Comparison of ENCODE assay signal across 19 cellular contexts in the genomic region with DNA sequence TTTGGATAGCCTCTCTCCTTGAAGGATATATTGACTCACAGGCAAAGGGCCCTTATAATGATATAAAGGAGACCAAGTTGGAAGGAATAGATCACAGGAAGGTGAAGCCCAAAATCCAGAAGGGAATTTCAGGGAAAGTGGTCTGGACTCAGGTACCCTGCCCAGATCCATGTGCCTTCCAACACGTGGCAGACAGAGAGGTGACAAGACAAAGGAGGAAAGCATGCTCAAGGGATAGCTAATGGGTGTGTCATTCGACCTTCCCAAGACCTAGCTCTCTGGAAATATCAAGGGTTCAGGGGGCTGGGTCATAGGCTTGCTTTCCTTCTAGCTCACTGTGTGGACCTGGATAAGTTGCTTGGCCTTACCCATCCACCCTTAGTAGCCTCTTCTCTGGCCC.
A peak's percentile ranks its signal among the peaks of the same experiment; 100 is the strongest.
DNase-seq lines count a peak whose midpoint lies in the region; ATAC-seq and TF ChIP-seq lines count a peak whose summit lies in the region.
"Had no signal": no experiment of that assay in that cellular context is flagged by ENCODE, and none has a peak within 500 bp of the region (broad histone marks: within the 10 kb centered on the region; RNA-seq: fewer than 3 reads in every experiment).

No MANE protein-coding gene starts in this region.

- no peaks in the 10 kb centered on the region for H3K9me3 Mint-ChIP-seq in Caco-2 (ENCODE audit: unreplicated experiment)
- H3K9me3 Mint-ChIP-seq in natural killer cell treated with Interleukin-12 subunit alpha and Interleukin-12 subunit beta and Interleukin-15 and Interleukin-18, amount 100 ng/mL, for 72 hours = peaks cover 2% of the 10 kb centered on the region

- no peak overlapping the region for H3K4me2 ChIP-seq in trophoblast cell (ENCODE audit: low read length)

- no TSS peak for BruUV-seq in Caco-2 (replicated peaks; lab: Mats Ljungman, UMichigan)

- H4K91ac ChIP-seq in trophoblast cell (ENCODE audit: low read depth, low read length) = peak overlapping the region; percentile 68

- CTCF ChIA-PET in Caco-2 (lab: Charles Lee) (interaction anchor here (0.6 kb wide), 1 partner anchor 173 kb away, joined by 3 read pairs; no protein-coding TSS in a partner anchor), RWPE1 (lab: Yijun Ruan, JAX) (interaction anchor here (0.6 kb wide), 2 partner anchors 211 to 740 kb away, joined by 4 to 7 read pairs; no protein-coding TSS in a partner anchor)

- H3K36me3 ChIP-seq in Caco-2 (ENCODE audit: control insufficient read depth, insufficient read depth, low read length) (no peaks in the 10 kb centered on the region), trophoblast cell (ENCODE audit: control insufficient read depth in 1 of 2, insufficient read depth in 2 of 2, low read length in 2 of 2) (no peaks in the 10 kb centered on the region), body of pancreas (replicated peaks in 1 of 2; ENCODE audit: insufficient read depth in 1 of 2, low read depth in 2 of 2) (no peaks in the 10 kb centered on the region), tibial nerve (no peaks in the 10 kb centered on the region)
- H3K36me3 ChIP-seq: esophagus muscularis mucosa, WERI-Rb-1 had no signal

- peak overlapping the region; percentile 7 for H2AK5ac ChIP-seq in trophoblast cell (ENCODE audit: low read length)

- H3K18ac ChIP-seq in trophoblast cell (ENCODE audit: low read length) = peak overlapping the region; percentile 17

- H3K9me3 ChIP-seq in Caco-2 (no peaks in the 10 kb centered on the region; the same call in 1 of the 2 replicates), trophoblast cell (ENCODE audit: insufficient read depth, low read depth, low read length) (peaks cover 4% of the 10 kb centered on the region), body of pancreas (no peaks in the 10 kb centered on the region), tibial nerve (no peaks in the 10 kb centered on the region)
- H3K9me3 ChIP-seq: esophagus muscularis mucosa had no signal

- H4K12ac ChIP-seq in trophoblast cell (ENCODE audit: low read depth, low read length) = no peak overlapping the region

- H3K79me2 ChIP-seq in trophoblast cell (ENCODE audit: control insufficient read depth, insufficient read depth, low read length, poor library complexity) = peaks cover 2% of the 10 kb centered on the region

- no peak for TF ChIP-seq CTCF in Caco-2 (IDR thresholded peaks at IDR 0.05; ENCODE audit: insufficient read depth in 1 of 2, low read depth in 1 of 2, low read length in 1 of 2, severe bottlenecking in 1 of 2, unreplicated experiment in 1 of 2)
- no peak for TF ChIP-seq CTCF in RWPE1 (conservative IDR thresholded peaks at IDR 0.05; ENCODE audit: low read depth)
- TF ChIP-seq CTCF in foreskin keratinocyte (conservative IDR thresholded peaks at IDR 0.05) = no peak
- no peak for TF ChIP-seq CTCF in body of pancreas (IDR thresholded peaks at IDR 0.05)
- no peak for TF ChIP-seq CTCF in tibial nerve (IDR thresholded peaks at IDR 0.05)

- H3K27ac ChIP-seq in RWPE1 (peak overlapping the region; percentile 89; the same call in 1 of the 2 replicates), foreskin keratinocyte (peak overlapping the region; percentile 45), trophoblast cell (ENCODE audit: low read depth, low read length) (peak overlapping the region; percentile 66), body of pancreas (peak overlapping the region in 2 of 4 donors; percentile 45 to 65), tibial nerve (no peak overlapping the region)
- H3K27ac ChIP-seq: C4-2B, WERI-Rb-1 had no signal

- H3K27me3 ChIP-seq in Caco-2 (replicated peaks; ENCODE audit: control insufficient read depth, insufficient read depth, low read length) = no peaks in the 10 kb centered on the region
- no peaks in the 10 kb centered on the region for H3K27me3 ChIP-seq in foreskin keratinocyte
- H3K27me3 ChIP-seq in trophoblast cell (ENCODE audit: insufficient read depth, low read length) = no peaks in the 10 kb centered on the region
- H3K27me3 ChIP-seq in body of pancreas = no peaks in the 10 kb centered on the region
- H3K27me3 ChIP-seq in tibial nerve = no peaks in the 10 kb centered on the region
- H3K27me3 ChIP-seq: esophagus muscularis mucosa had no signal

- H4K8ac ChIP-seq in trophoblast cell (ENCODE audit: low read depth, low read length) = no peak overlapping the region

- TF ChIP-seq EP300 in tibial nerve (IDR thresholded peaks at IDR 0.05) = no peak

- no peak overlapping the region for H3K9ac ChIP-seq in trophoblast cell (ENCODE audit: low read length)

- peaks cover 14% of the 10 kb centered on the region for H3K36me3 Mint-ChIP-seq in Caco-2 (ENCODE audit: insufficient read depth, unreplicated experiment)
- H3K36me3 Mint-ChIP-seq in natural killer cell treated with Interleukin-12 subunit alpha and Interleukin-12 subunit beta and Interleukin-15 and Interleukin-18, amount 100 ng/mL, for 72 hours = no peaks in the 10 kb centered on the region

- H3K4me1 Mint-ChIP-seq in Caco-2 (ENCODE audit: low read depth, unreplicated experiment) = peaks cover 30% of the 10 kb centered on the region
- H3K4me1 Mint-ChIP-seq in natural killer cell treated with Interleukin-12 subunit alpha and Interleukin-12 subunit beta and Interleukin-15 and Interleukin-18, amount 100 ng/mL, for 72 hours (ENCODE audit: low read depth in 2 of 2) = peaks cover 0 to 5% of the 10 kb centered on the region in 2 donors

- peak overlapping the region; percentile 3 for H3K14ac ChIP-seq in trophoblast cell (ENCODE audit: low read length)

- POLR2A ChIA-PET in Caco-2 (lab: Charles Lee) (no interaction called here), RWPE1 (lab: Yijun Ruan, JAX; ENCODE audit: low non-redundant PET) (no interaction called here)

- no peak for TF ChIP-seq POLR2A in body of pancreas (IDR thresholded peaks at IDR 0.05)
- TF ChIP-seq POLR2A in tibial nerve (IDR thresholded peaks at IDR 0.05) = no peak

- H3K4me1 ChIP-seq in Caco-2 (peaks cover 27% of the 10 kb centered on the region), foreskin keratinocyte (peaks cover 24% of the 10 kb centered on the region), trophoblast cell (ENCODE audit: control insufficient read depth in 1 of 2, insufficient read depth in 2 of 2, low read length in 2 of 2) (peaks cover 15 to 27% of the 10 kb centered on the region in 2 experiments), body of pancreas (peaks cover 28% of the 10 kb centered on the region), tibial nerve (peaks cover 0 to 31% (median 4%) of the 10 kb centered on the region in 4 donors)

- H3K23ac ChIP-seq in trophoblast cell (ENCODE audit: low read length) = no peak overlapping the region

- WGBS in trophoblast cell (ENCODE audit: extremely low coverage, insufficient coverage, insufficient read length) = no CpG with 5 or more reads among the region's 2 CpGs
- WGBS in body of pancreas, 2 donors = 80 to 81% methylated on average over 2 of the region's 2 CpGs
- 65 to 94% methylated on average over 2 of the region's 2 CpGs for WGBS in tibial nerve, 2 donors

- H2AFZ ChIP-seq in trophoblast cell (ENCODE audit: insufficient read depth, low read length, poor library complexity) = no peak overlapping the region

- H3K4me3 ChIP-seq in Caco-2 (ENCODE audit: low read depth, low read length) = no peak overlapping the region
- H3K4me3 ChIP-seq in trophoblast cell (ENCODE audit: low read depth, low read length) = no peak overlapping the region
- H3K4me3 ChIP-seq in body of pancreas = no peak overlapping the region
- no peak overlapping the region for H3K4me3 ChIP-seq in tibial nerve
- H3K4me3 ChIP-seq: esophagus muscularis mucosa, lung had no signal

- DNase-seq in Caco-2 (no peak), RWPE1 (ENCODE audit: low spot score) (no peak), foreskin keratinocyte (no peak), trophoblast cell (no peak), body of pancreas (no peak), tibial nerve (ENCODE audit: low spot score in 2 of 2) (no peak)
- DNase-seq in natural killer cell treated with Interleukin-12 subunit alpha and Interleukin-12 subunit beta and Interleukin-15 and Interleukin-18, amount 100 ng/mL, for 72 hours (ENCODE audit: low spot score) = no peak
- DNase-seq: activated CD4-positive, alpha-beta T cell treated with anti-CD3 and anti-CD28 coated beads, Interleukin-2, amount 50 U/mL, for 4 hours; activated gamma-delta T cell; Karpas-422; NCI-H1105 treated with DMSO at 0.1 percent for 48 hours; NCI-H526 treated with DMSO at 0.1 percent for 48 hours; stimulated activated CD4-positive, alpha-beta T cell treated with anti-CD3 and anti-CD28 coated beads, Interleukin-4, amount 100 ng/mL, for 1 hour; WERI-Rb-1 had no signal

- no peak for ATAC-seq in foreskin keratinocyte
- no peak for ATAC-seq in natural killer cell treated with Interleukin-12 subunit alpha and Interleukin-12 subunit beta and Interleukin-15 and Interleukin-18, amount 100 ng/mL, for 72 hours
- no peak for ATAC-seq in GM19455 (IDR thresholded peaks at IDR 0.05; ENCODE audit: unreplicated experiment)
- ATAC-seq in body of pancreas = no peak

- peak overlapping the region; percentile 44 for H2BK5ac ChIP-seq in trophoblast cell (ENCODE audit: low read depth, low read length, poor library complexity)

- intact Hi-C loops in Caco-2 (cut with micrococcal nuclease; ENCODE audit: unreplicated experiment) = no loop called here
- intact Hi-C loops in body of pancreas (cut with DNase I) = no loop called here

- no peak overlapping the region for H3K4ac ChIP-seq in trophoblast cell (ENCODE audit: low read depth, low read length)

- H2BK120ac ChIP-seq in trophoblast cell (ENCODE audit: insufficient read depth, low read length, poor library complexity) = peak overlapping the region; percentile 44

- H3K79me1 ChIP-seq in trophoblast cell (ENCODE audit: low read length) = peaks cover 48% of the 10 kb centered on the region

- no peak overlapping the region for H3K4me3 Mint-ChIP-seq in Caco-2 (ENCODE audit: unreplicated experiment)
- H3K4me3 Mint-ChIP-seq in natural killer cell treated with Interleukin-12 subunit alpha and Interleukin-12 subunit beta and Interleukin-15 and Interleukin-18, amount 100 ng/mL, for 72 hours = no peak overlapping the region
- H3K4me3 Mint-ChIP-seq: T-helper 1 cell treated with Interleukin-12 subunit alpha and Interleukin-12 subunit beta and Interleukin-4 antibody, amounts not matched to agents 30 μg/mL and 1 μg/mL, for 36 hours had no signal

- H3K27me3 Mint-ChIP-seq in Caco-2 (ENCODE audit: insufficient read depth, unreplicated experiment) = no peaks in the 10 kb centered on the region
- no peaks in the 10 kb centered on the region for H3K27me3 Mint-ChIP-seq in natural killer cell treated with Interleukin-12 subunit alpha and Interleukin-12 subunit beta and Interleukin-15 and Interleukin-18, amount 100 ng/mL, for 72 hours

- H2BK12ac ChIP-seq in trophoblast cell (ENCODE audit: low read length) = peak overlapping the region; percentile 66

- peak overlapping the region; percentile 97 for H3K27ac Mint-ChIP-seq in Caco-2 (ENCODE audit: unreplicated experiment)
- no peak overlapping the region for H3K27ac Mint-ChIP-seq in natural killer cell treated with Interleukin-12 subunit alpha and Interleukin-12 subunit beta and Interleukin-15 and Interleukin-18, amount 100 ng/mL, for 72 hours
- H3K27ac Mint-ChIP-seq: T-helper 1 cell treated with Interleukin-12 subunit alpha and Interleukin-12 subunit beta and Interleukin-4 antibody, amounts not matched to agents 30 μg/mL and 1 μg/mL, for 36 hours had no signal

Comparison
In these comparisons a context has a peak if more than half of its experiments do, and no peak if none do; other contexts are left out.
1. H3K27ac ChIP-seq: peak in RWPE1 (single experiment), foreskin keratinocyte (single experiment) and trophoblast cell (single experiment); none in tibial nerve (0 of 4).